1 cellular context compared by ENCODE assay signal in the genomic region with DNA sequence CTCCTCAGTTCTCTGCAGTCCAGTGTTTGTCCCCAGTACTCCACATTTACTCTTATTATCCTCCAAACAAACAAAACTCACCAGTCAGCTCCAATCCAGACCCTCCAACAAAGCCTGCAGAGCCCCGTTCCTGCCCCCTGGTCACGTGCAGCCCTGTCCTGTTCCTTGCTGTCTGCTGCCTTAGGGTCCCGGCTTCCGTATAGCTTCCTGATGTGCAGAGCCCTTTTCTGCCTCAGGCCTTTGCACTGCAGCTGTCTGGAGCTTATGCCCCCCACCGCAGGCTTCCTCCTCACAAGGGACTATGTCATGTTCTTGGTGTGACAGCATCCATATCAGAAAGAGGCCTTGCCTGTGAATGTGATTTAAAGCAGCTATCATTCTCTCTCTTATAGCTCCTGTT.
TF ChIP-seq lines count a peak whose summit lies in the region.

No MANE protein-coding gene starts in this region.

TF ChIP-seq in GM23338, 12 proteins besides CTCF, POLR2A, EP300 and RAD21:
- TF ChIP-seq, protein P1, sequence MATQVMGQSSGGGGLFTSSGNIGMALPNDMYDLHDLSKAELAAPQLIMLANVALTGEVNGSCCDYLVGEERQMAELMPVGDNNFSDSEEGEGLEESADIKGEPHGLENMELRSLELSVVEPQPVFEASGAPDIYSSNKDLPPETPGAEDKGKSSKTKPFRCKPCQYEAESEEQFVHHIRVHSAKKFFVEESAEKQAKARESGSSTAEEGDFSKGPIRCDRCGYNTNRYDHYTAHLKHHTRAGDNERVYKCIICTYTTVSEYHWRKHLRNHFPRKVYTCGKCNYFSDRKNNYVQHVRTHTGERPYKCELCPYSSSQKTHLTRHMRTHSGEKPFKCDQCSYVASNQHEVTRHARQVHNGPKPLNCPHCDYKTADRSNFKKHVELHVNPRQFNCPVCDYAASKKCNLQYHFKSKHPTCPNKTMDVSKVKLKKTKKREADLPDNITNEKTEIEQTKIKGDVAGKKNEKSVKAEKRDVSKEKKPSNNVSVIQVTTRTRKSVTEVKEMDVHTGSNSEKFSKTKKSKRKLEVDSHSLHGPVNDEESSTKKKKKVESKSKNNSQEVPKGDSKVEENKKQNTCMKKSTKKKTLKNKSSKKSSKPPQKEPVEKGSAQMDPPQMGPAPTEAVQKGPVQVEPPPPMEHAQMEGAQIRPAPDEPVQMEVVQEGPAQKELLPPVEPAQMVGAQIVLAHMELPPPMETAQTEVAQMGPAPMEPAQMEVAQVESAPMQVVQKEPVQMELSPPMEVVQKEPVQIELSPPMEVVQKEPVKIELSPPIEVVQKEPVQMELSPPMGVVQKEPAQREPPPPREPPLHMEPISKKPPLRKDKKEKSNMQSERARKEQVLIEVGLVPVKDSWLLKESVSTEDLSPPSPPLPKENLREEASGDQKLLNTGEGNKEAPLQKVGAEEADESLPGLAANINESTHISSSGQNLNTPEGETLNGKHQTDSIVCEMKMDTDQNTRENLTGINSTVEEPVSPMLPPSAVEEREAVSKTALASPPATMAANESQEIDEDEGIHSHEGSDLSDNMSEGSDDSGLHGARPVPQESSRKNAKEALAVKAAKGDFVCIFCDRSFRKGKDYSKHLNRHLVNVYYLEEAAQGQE (IDR thresholded peaks at IDR 0.05; ENCODE audit: unreplicated experiment): no peak
- TF ChIP-seq, protein P2, sequence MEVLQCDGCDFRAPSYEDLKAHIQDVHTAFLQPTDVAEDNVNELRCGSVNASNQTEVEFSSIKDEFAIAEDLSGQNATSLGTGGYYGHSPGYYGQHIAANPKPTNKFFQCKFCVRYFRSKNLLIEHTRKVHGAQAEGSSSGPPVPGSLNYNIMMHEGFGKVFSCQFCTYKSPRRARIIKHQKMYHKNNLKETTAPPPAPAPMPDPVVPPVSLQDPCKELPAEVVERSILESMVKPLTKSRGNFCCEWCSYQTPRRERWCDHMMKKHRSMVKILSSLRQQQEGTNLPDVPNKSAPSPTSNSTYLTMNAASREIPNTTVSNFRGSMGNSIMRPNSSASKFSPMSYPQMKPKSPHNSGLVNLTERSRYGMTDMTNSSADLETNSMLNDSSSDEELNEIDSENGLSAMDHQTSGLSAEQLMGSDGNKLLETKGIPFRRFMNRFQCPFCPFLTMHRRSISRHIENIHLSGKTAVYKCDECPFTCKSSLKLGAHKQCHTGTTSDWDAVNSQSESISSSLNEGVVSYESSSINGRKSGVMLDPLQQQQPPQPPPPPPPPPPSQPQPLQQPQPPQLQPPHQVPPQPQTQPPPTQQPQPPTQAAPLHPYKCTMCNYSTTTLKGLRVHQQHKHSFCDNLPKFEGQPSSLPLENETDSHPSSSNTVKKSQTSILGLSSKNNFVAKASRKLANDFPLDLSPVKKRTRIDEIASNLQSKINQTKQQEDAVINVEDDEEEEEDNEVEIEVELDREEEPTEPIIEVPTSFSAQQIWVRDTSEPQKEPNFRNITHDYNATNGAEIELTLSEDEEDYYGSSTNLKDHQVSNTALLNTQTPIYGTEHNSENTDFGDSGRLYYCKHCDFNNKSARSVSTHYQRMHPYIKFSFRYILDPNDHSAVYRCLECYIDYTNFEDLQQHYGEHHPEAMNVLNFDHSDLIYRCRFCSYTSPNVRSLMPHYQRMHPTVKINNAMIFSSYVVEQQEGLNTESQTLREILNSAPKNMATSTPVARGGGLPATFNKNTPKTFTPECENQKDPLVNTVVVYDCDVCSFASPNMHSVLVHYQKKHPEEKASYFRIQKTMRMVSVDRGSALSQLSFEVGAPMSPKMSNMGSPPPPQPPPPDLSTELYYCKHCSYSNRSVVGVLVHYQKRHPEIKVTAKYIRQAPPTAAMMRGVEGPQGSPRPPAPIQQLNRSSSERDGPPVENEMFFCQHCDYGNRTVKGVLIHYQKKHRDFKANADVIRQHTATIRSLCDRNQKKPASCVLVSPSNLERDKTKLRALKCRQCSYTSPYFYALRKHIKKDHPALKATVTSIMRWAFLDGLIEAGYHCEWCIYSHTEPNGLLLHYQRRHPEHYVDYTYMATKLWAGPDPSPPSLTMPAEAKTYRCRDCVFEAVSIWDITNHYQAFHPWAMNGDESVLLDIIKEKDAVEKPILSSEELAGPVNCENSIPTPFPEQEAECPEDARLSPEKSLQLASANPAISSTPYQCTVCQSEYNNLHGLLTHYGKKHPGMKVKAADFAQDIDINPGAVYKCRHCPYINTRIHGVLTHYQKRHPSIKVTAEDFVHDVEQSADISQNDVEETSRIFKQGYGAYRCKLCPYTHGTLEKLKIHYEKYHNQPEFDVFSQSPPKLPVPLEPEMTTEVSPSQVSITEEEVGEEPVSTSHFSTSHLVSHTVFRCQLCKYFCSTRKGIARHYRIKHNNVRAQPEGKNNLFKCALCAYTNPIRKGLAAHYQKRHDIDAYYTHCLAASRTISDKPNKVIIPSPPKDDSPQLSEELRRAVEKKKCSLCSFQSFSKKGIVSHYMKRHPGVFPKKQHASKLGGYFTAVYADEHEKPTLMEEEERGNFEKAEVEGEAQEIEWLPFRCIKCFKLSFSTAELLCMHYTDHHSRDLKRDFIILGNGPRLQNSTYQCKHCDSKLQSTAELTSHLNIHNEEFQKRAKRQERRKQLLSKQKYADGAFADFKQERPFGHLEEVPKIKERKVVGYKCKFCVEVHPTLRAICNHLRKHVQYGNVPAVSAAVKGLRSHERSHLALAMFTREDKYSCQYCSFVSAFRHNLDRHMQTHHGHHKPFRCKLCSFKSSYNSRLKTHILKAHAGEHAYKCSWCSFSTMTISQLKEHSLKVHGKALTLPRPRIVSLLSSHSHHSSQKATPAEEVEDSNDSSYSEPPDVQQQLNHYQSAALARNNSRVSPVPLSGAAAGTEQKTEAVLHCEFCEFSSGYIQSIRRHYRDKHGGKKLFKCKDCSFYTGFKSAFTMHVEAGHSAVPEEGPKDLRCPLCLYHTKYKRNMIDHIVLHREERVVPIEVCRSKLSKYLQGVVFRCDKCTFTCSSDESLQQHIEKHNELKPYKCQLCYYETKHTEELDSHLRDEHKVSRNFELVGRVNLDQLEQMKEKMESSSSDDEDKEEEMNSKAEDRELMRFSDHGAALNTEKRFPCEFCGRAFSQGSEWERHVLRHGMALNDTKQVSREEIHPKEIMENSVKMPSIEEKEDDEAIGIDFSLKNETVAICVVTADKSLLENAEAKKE (CRISPR knock-in tag; IDR thresholded peaks at IDR 0.05): no peak
- TF ChIP-seq ZNF331 (CRISPR knock-in tag; IDR thresholded peaks at IDR 0.05; ENCODE audit: low read depth) (no peak), POLR2AphosphoS5 (IDR thresholded peaks at IDR 0.05; ENCODE audit: low read depth) (no peak), EZH2phosphoT487 (IDR thresholded peaks at IDR 0.05; ENCODE audit: unreplicated experiment) (no peak), ZNF114 (CRISPR knock-in tag; IDR thresholded peaks at IDR 0.05) (no peak), STAT1 (IDR thresholded peaks at IDR 0.05; ENCODE audit: unreplicated experiment) (no peak), JUNB (IDR thresholded peaks at IDR 0.05; ENCODE audit: unreplicated experiment) (no peak), CREB1 (CRISPR knock-in tag; IDR thresholded peaks at IDR 0.05; ENCODE audit: low read depth) (no peak), NANOG (IDR thresholded peaks at IDR 0.05; ENCODE audit: borderline replicate concordance) (no peak), EZH2 (IDR thresholded peaks at IDR 0.05; ENCODE audit: low read depth, unreplicated experiment) (no peak)
- TF ChIP-seq, protein P3, sequence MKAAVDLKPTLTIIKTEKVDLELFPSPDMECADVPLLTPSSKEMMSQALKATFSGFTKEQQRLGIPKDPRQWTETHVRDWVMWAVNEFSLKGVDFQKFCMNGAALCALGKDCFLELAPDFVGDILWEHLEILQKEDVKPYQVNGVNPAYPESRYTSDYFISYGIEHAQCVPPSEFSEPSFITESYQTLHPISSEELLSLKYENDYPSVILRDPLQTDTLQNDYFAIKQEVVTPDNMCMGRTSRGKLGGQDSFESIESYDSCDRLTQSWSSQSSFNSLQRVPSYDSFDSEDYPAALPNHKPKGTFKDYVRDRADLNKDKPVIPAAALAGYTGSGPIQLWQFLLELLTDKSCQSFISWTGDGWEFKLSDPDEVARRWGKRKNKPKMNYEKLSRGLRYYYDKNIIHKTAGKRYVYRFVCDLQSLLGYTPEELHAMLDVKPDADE (IDR thresholded peaks at IDR 0.05): no peak
